In genomic region chr17:79072544-79072943, GRCh38 we compare ENCODE assay signal across 11 cellular contexts. TPM values are rescaled to one million over a fixed set of nuclear protein-coding genes. Genes with fewer than 3 reads are reported as not detected.
"Had no signal": no experiment of that assay in that cellular context is flagged by ENCODE, and none has a peak within 500 bp of the region (broad histone marks: within the 10 kb centered on the region; RNA-seq: fewer than 3 reads in every experiment).

No MANE protein-coding gene starts in this region.

- H3K9me3 Mint-ChIP-seq: activated CD4-positive, alpha-beta memory T cell treated with anti-CD3 and anti-CD28 coated beads for 36 hours; activated T-cell treated with anti-CD3 and anti-CD28 coated beads, Interleukin-2, amount 50 U/mL, for 4 hours; T-cell had no signal

- H3K4me3 ChIP-seq: cardiac muscle cell, coronary artery, SJSA1, stomach had no signal

- H3K36me3 ChIP-seq: cardiac muscle cell had no signal

- H3K9me3 ChIP-seq: SJSA1, stomach had no signal

- DNase-seq: activated CD4-positive, alpha-beta memory T cell treated with anti-CD3 and anti-CD28 coated beads for 36 hours; activated gamma-delta T cell treated with Interleukin-2 at 50 U/mL for 16 hours; activated T-cell treated with anti-CD3 and anti-CD28 coated beads, Interleukin-2, amount 50 U/mL, for 4 hours; effector CD8-positive, alpha-beta T cell; naive thymus-derived CD8-positive, alpha-beta T cell; stomach; T-cell had no signal

- H3K27me3 Mint-ChIP-seq: activated CD4-positive, alpha-beta memory T cell treated with anti-CD3 and anti-CD28 coated beads for 36 hours; T-cell had no signal

- ATAC-seq: activated T-cell treated with anti-CD3 and anti-CD28 coated beads, Interleukin-2, amount 50 U/mL, for 4 hours; naive thymus-derived CD8-positive, alpha-beta T cell; T-cell had no signal

- H3K27ac Mint-ChIP-seq: activated CD4-positive, alpha-beta memory T cell treated with anti-CD3 and anti-CD28 coated beads for 36 hours; T-cell had no signal

- H3K36me3 Mint-ChIP-seq: activated CD4-positive, alpha-beta memory T cell treated with anti-CD3 and anti-CD28 coated beads for 36 hours had no signal

- H3K27ac ChIP-seq: cardiac muscle cell, coronary artery, SJSA1, stomach, VCaP had no signal

- H3K27me3 ChIP-seq: cardiac muscle cell, stomach had no signal

- H3K4me3 Mint-ChIP-seq: activated CD4-positive, alpha-beta memory T cell treated with anti-CD3 and anti-CD28 coated beads for 36 hours; activated T-cell treated with anti-CD3 and anti-CD28 coated beads, Interleukin-2, amount 50 U/mL, for 4 hours; naive thymus-derived CD8-positive, alpha-beta T cell; T-cell had no signal

RNA-seq across cellular contexts. Expression of gene C1QTNF1, which starts 48.6 kb away (rescaled TPM):
- total RNA-seq: naive thymus-derived CD8-positive, alpha-beta T cell had no signal
- polyA plus RNA-seq: naive thymus-derived CD8-positive, alpha-beta T cell had no signal
